In genomic region chrX:1391707-1392375, GRCh38 we compare ENCODE assay signal across 8 cellular contexts. TPM values are rescaled to one million over a fixed set of nuclear protein-coding genes. Genes with fewer than 3 reads are reported as not detected.
DNase-seq lines count a peak whose midpoint lies in the region; ATAC-seq and TF ChIP-seq lines count a peak whose summit lies in the region.

TSS of gene SLC25A6 (minus strand) at chrX:1392113. CDS start at chrX:1392009, 104 bp downstream.

- H3K27me3 Mint-ChIP-seq in activated T-helper 17 cell treated with anti-CD3 and anti-CD28 coated beads, Interleukin-2, amount 50 U/mL, for 72 hours: no peaks in the 10 kb centered on the region
- H3K27me3 Mint-ChIP-seq in osteocyte (ENCODE audit: unreplicated experiment): no peaks in the 10 kb centered on the region

- DNase-seq in ELF-1 (ENCODE audit: low read depth, low spot score) (peak; percentile 98), H4 (ENCODE audit: low spot score) (peak; percentile 97), MG63 (peak; percentile 100), osteocyte (ENCODE audit: extremely low spot score, unreplicated experiment) (peak; percentile 100), tibial artery (peak; percentile 97 to 99), NCI-H1694 (lab: John Stamatoyannopoulos, UW) (no peak)

- TF ChIP-seq CTCF in gastroesophageal sphincter (IDR thresholded peaks at IDR 0.05) (peak in 2 of 4 experiments; percentile 45 to 50), osteocyte (IDR thresholded peaks at IDR 0.05) (no peak), tibial artery (IDR thresholded peaks at IDR 0.05) (peak; percentile 5 to 19)

- H3K4me3 Mint-ChIP-seq in activated T-helper 17 cell treated with anti-CD3 and anti-CD28 coated beads, Interleukin-2, amount 50 U/mL, for 72 hours: peak within 1 kb of the TSS; percentile 88
- peak within 1 kb of the TSS; percentile 91 for H3K4me3 Mint-ChIP-seq in osteocyte (ENCODE audit: unreplicated experiment)

- ATAC-seq in activated T-helper 17 cell treated with anti-CD3 and anti-CD28 coated beads, Interleukin-2, amount 50 U/mL, for 72 hours (replicated peaks): peak; percentile 99
- ATAC-seq in gastroesophageal sphincter: peak; percentile 97

- H3K27me3 ChIP-seq in MG63: no peaks in the 10 kb centered on the region
- no peaks in the 10 kb centered on the region for H3K27me3 ChIP-seq in gastroesophageal sphincter
- H3K27me3 ChIP-seq in tibial artery: no peaks in the 10 kb centered on the region

- H3K9me3 ChIP-seq in MG63: no peaks in the 10 kb centered on the region
- H3K9me3 ChIP-seq in gastroesophageal sphincter: no peaks in the 10 kb centered on the region
- no peaks in the 10 kb centered on the region for H3K9me3 ChIP-seq in tibial artery

- peak within 1 kb of the TSS; percentile 92 for H3K27ac Mint-ChIP-seq in activated T-helper 17 cell treated with anti-CD3 and anti-CD28 coated beads, Interleukin-2, amount 50 U/mL, for 72 hours
- H3K27ac Mint-ChIP-seq in osteocyte (ENCODE audit: unreplicated experiment): peak within 1 kb of the TSS; percentile 92

- TF ChIP-seq POLR2A in gastroesophageal sphincter (IDR thresholded peaks at IDR 0.05): peak; percentile 92 to 94

- H3K9me3 Mint-ChIP-seq in activated T-helper 17 cell treated with anti-CD3 and anti-CD28 coated beads, Interleukin-2, amount 50 U/mL, for 72 hours: no peaks in the 10 kb centered on the region
- H3K9me3 Mint-ChIP-seq in osteocyte (ENCODE audit: unreplicated experiment): no peaks in the 10 kb centered on the region

- no peak for TF ChIP-seq EP300 in gastroesophageal sphincter (IDR thresholded peaks at IDR 0.05)

- peaks cover 3 to 69% (median 36%) of the 10 kb centered on the region in 3 donors for H3K4me1 ChIP-seq in gastroesophageal sphincter
- peaks cover 0 to 54% (median 43%) of the 10 kb centered on the region in 4 donors for H3K4me1 ChIP-seq in tibial artery

- H3K36me3 ChIP-seq in MG63: peaks cover 70% of the 10 kb centered on the region
- H3K36me3 ChIP-seq in gastroesophageal sphincter: peaks cover 0 to 50% of the 10 kb centered on the region in 2 donors
- H3K36me3 ChIP-seq in tibial artery: peaks cover 35 to 48% (median 40%) of the 10 kb centered on the region in 3 donors

- H3K4me1 Mint-ChIP-seq in activated T-helper 17 cell treated with anti-CD3 and anti-CD28 coated beads, Interleukin-2, amount 50 U/mL, for 72 hours: peaks cover 36% of the 10 kb centered on the region
- peaks cover 45% of the 10 kb centered on the region for H3K4me1 Mint-ChIP-seq in osteocyte (ENCODE audit: unreplicated experiment)

- H3K36me3 Mint-ChIP-seq in activated T-helper 17 cell treated with anti-CD3 and anti-CD28 coated beads, Interleukin-2, amount 50 U/mL, for 72 hours (ENCODE audit: low read depth): peaks cover 73% of the 10 kb centered on the region
- H3K36me3 Mint-ChIP-seq in osteocyte (ENCODE audit: unreplicated experiment): peaks cover 25% of the 10 kb centered on the region

- intact Hi-C loops in tibial artery (cut with DNase I; ENCODE audit: low total_unique reads): loop anchor here (2.0 to 10.0 kb wide), 3 partner anchors 61 to 1077 kb away; partner anchors contain the start of genes AKAP17A, ASMTL and GTPBP6

- H3K4me3 ChIP-seq in MG63 (peak within 1 kb of the TSS; percentile 97), gastroesophageal sphincter (peak within 1 kb of the TSS; percentile 77 to 87), tibial artery (peak within 1 kb of the TSS; percentile 89 to 92)

- WGBS in gastroesophageal sphincter (ENCODE audit: low coverage in 1 of 2), 2 donors: no CpG with 5 or more reads among the region's 90 CpGs

- peak within 1 kb of the TSS; percentile 92 to 100 (median 99) for H3K27ac ChIP-seq in gastroesophageal sphincter
- H3K27ac ChIP-seq in tibial artery: peak within 1 kb of the TSS; percentile 97 to 98

RNA-seq across cellular contexts. Expression of gene SLC25A6, which starts in this region (rescaled TPM):
- 245 and 252 TPM in 2 replicates for total RNA-seq in H4 (2014; rRNA removed; shearing (Covaris generic))
- 478 and 634 TPM in 2 replicates for total RNA-seq in MG63 (2014; rRNA removed; shearing (Covaris generic); ENCODE audit: low replicate concordance)
- total RNA-seq in activated T-helper 17 cell treated with anti-CD3 and anti-CD28 coated beads, Interleukin-2, amount 50 U/mL, for 72 hours: 100 to 1,000 TPM; 373 to 401 TPM
- total RNA-seq in gastroesophageal sphincter: 100 to 1,000 TPM; 204 to 408 (median 268) TPM
- 394 and 402 TPM in 2 replicates for total RNA-seq in osteocyte
